In the genomic region with DNA sequence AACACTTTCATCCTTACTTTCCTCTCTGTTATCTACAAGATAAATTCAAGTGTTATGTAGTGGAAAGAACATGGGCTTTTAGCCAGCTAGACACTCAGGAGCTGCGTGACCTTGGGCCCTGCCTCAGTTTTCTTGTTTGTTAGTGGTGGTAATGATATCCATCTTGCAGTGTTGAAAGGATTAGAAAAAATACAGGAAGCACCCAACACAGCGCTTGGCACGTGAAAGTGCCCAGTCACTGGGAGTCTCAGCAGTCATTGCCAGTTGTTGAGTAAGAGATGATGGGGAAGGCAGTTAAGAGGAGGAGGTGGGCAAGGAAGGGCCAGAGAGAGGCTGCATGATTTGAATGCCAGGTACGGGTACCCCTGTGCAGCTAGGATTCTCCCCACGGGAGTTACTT, we compare ENCODE assay signal across 18 cellular contexts. TPM values are rescaled to one million over a fixed set of nuclear protein-coding genes. Genes with fewer than 3 reads are reported as not detected.
A peak's percentile ranks its signal among the peaks of the same experiment; 100 is the strongest.
DNase-seq lines count a peak whose midpoint lies in the region; ATAC-seq lines count a peak whose summit lies in the region.
"Had no signal": no experiment of that assay in that cellular context is flagged by ENCODE, and none has a peak within 500 bp of the region (broad histone marks: within the 10 kb centered on the region; RNA-seq: fewer than 3 reads in every experiment).

No MANE protein-coding gene starts in this region.

- no peaks in the 10 kb centered on the region for H3K27me3 Mint-ChIP-seq in naive thymus-derived CD4-positive, alpha-beta T cell

- H3K9me3 Mint-ChIP-seq in naive thymus-derived CD4-positive, alpha-beta T cell, result no peaks in the 10 kb centered on the region
- H3K9me3 Mint-ChIP-seq: activated naive CD4-positive, alpha-beta T cell treated with anti-CD3 and anti-CD28 coated beads for 36 hours; brain had no signal

- H3K27ac Mint-ChIP-seq in naive thymus-derived CD4-positive, alpha-beta T cell, result no peak overlapping the region
- H3K27ac Mint-ChIP-seq: activated naive CD4-positive, alpha-beta T cell treated with anti-CD3 and anti-CD28 coated beads for 36 hours had no signal

- intact Hi-C loops in naive thymus-derived CD4-positive, alpha-beta T cell (cut with micrococcal nuclease), result no loop called here

- H3K36me3 Mint-ChIP-seq in naive thymus-derived CD4-positive, alpha-beta T cell, result peaks cover 0 to 3% (median 0%) of the 10 kb centered on the region in 5 donors
- H3K36me3 Mint-ChIP-seq: brain had no signal

- H3K27ac ChIP-seq in naive thymus-derived CD4-positive, alpha-beta T cell (ENCODE audit: low read depth, low read length), result no peak overlapping the region

- H3K4me3 Mint-ChIP-seq in naive thymus-derived CD4-positive, alpha-beta T cell, result no peak overlapping the region
- H3K4me3 Mint-ChIP-seq: activated naive CD4-positive, alpha-beta T cell treated with anti-CD3 and anti-CD28 coated beads for 36 hours; brain had no signal

- no peak overlapping the region for H3K4me3 ChIP-seq in naive thymus-derived CD4-positive, alpha-beta T cell (ENCODE audit: low read length)
- H3K4me3 ChIP-seq: mucosa of descending colon, Peyer's patch had no signal

- no peaks in the 10 kb centered on the region for H3K9me3 ChIP-seq in naive thymus-derived CD4-positive, alpha-beta T cell (ENCODE audit: control insufficient read depth in 2 of 3, low read length in 3 of 3)
- H3K9me3 ChIP-seq: mucosa of descending colon, Peyer's patch had no signal

- H3K36me3 ChIP-seq in naive thymus-derived CD4-positive, alpha-beta T cell (ENCODE audit: control insufficient read depth in 2 of 3, insufficient read depth in 3 of 3, low read length in 3 of 3), result no peaks in the 10 kb centered on the region
- H3K36me3 ChIP-seq: Peyer's patch had no signal

- H3K27me3 ChIP-seq in naive thymus-derived CD4-positive, alpha-beta T cell (ENCODE audit: control insufficient read depth in 2 of 2, insufficient read depth in 2 of 2, low read length in 2 of 2), result no peaks in the 10 kb centered on the region
- H3K27me3 ChIP-seq: Peyer's patch had no signal

- POLR2A ChIA-PET in naive thymus-derived CD4-positive, alpha-beta T cell (lab: Charles Lee), result no interaction called here

- CTCF ChIA-PET in naive thymus-derived CD4-positive, alpha-beta T cell (lab: Charles Lee), result no interaction called here

- ATAC-seq in naive thymus-derived CD4-positive, alpha-beta T cell, result peak; percentile 61
- ATAC-seq: left lobe of liver, mucosa of descending colon had no signal

- H3K4me1 Mint-ChIP-seq in naive thymus-derived CD4-positive, alpha-beta T cell, result peaks cover 27 to 44% (median 32%) of the 10 kb centered on the region in 7 donors

- DNase-seq in AML-193 (lab: John Stamatoyannopoulos, UW), result peak; percentile 89 to 90
- peak; percentile 74 for DNase-seq in GF-D8 (lab: John Stamatoyannopoulos, UW)
- peak; percentile 77 for DNase-seq in amniotic epithelial cell (ENCODE audit: low read depth)
- no peak for DNase-seq in naive thymus-derived CD4-positive, alpha-beta T cell
- DNase-seq in NCI-H2196 (lab: John Stamatoyannopoulos, UW; ENCODE audit: unreplicated experiment), result no peak
- DNase-seq in stimulated activated CD4-positive, alpha-beta T cell treated with anti-CD3 and anti-CD28 coated beads, Interleukin-4, amount 100 ng/mL, for 4 hours, result no peak
- DNase-seq in NCI-H2227 treated with DMSO at 0.1 percent for 48 hours (lab: John Stamatoyannopoulos, UW), result no peak
- DNase-seq: activated naive CD4-positive, alpha-beta T cell treated with anti-CD3 and anti-CD28 coated beads for 36 hours; activated T-cell treated with anti-CD3 and anti-CD28 coated beads, Interleukin-2, amount 50 U/mL, for 1 hour; HCEC 1CT; mucosa of descending colon; NCI-H1436; NCI-H226; Peyer's patch; stimulated activated naive CD4-positive, alpha-beta T cell had no signal

- H3K4me1 ChIP-seq in naive thymus-derived CD4-positive, alpha-beta T cell (ENCODE audit: control insufficient read depth in 2 of 2, insufficient read depth in 2 of 2, low read length in 2 of 2), result peaks cover 7 to 8% of the 10 kb centered on the region in 2 donors

RNA-seq across cellular contexts. Expression of a gene that starts 5.3 kb away (rescaled TPM):
- total RNA-seq in naive thymus-derived CD4-positive, alpha-beta T cell, result 10 to 100 TPM in 1 of 5 experiments, 1 to 10 TPM in 4; 4.0 to 21.7 (median 6.3) TPM
- 1 to 10 TPM; 3.4 to 5.3 TPM for polyA plus RNA-seq in naive thymus-derived CD4-positive, alpha-beta T cell

RNA-seq across cellular contexts. Expression of a gene that starts 44.6 kb away (rescaled TPM):
- total RNA-seq in naive thymus-derived CD4-positive, alpha-beta T cell, result under 1 TPM in 3 of 5 experiments, not detected in 2; 0.19 to 0.51 (median 0.24) TPM
- not detected for polyA plus RNA-seq in naive thymus-derived CD4-positive, alpha-beta T cell
- total RNA-seq: activated naive CD4-positive, alpha-beta T cell treated with anti-CD3 and anti-CD28 coated beads for 36 hours; Daoy had no signal

Comparison
In these comparisons a context has a peak if more than half of its experiments do, and no peak if none do; other contexts are left out.
1. DNase-seq: peak in AML-193 (2 of 2), GF-D8 (single experiment) and amniotic epithelial cell (single experiment); none in naive thymus-derived CD4-positive, alpha-beta T cell (0 of 9), NCI-H2196 (single experiment), stimulated activated CD4-positive, alpha-beta T cell treated with anti-CD3 and anti-CD28 coated beads, Interleukin-4, amount 100 ng/mL, for 4 hours (0 of 2) and NCI-H2227 treated with DMSO at 0.1 percent for 48 hours (single experiment).